In genomic region chr20:2470432-2471193, GRCh38 we compare ENCODE assay signal across 8 cellular contexts. TPM values are rescaled to one million over a fixed set of nuclear protein-coding genes. Genes with fewer than 3 reads are reported as not detected.
A peak's percentile ranks its signal among the peaks of the same experiment; 100 is the strongest.
DNase-seq lines count a peak whose midpoint lies in the region; ATAC-seq, FAIRE-seq and TF ChIP-seq lines count a peak whose summit lies in the region.

Gene SNRPB (minus strand): TSS chr20:2470789. CDS start chr20:2470690, 99 bp downstream.

- TF ChIP-seq CTCF in kidney (IDR thresholded peaks at IDR 0.05; ENCODE audit: borderline replicate concordance, extremely low read depth, insufficient read depth): no peak

- H3K9me3 ChIP-seq in kidney (ENCODE audit: control insufficient read depth in 1 of 2, low read length in 2 of 2): no peaks in the 10 kb centered on the region

- FAIRE-seq in kidney (lab: Jason Lieb, UNC): peak; percentile 90

- peak within 1 kb of the TSS; percentile 81 to 87 for H3K4me3 ChIP-seq in kidney (ENCODE audit: low read length in 2 of 2)

- peak within 1 kb of the TSS; percentile 88 to 89 for H3K27ac ChIP-seq in kidney (ENCODE audit: low read depth in 2 of 2, low read length in 2 of 2)

- TF ChIP-seq POLR2A in GM19099 (IDR thresholded peaks at IDR 0.05; ENCODE audit: extremely low read depth, insufficient read length, low read depth): peak; percentile 97

- peak within 1 kb of the TSS; percentile 87 to 95 for H3K9ac ChIP-seq in kidney (ENCODE audit: low read length in 2 of 2)

- intact Hi-C loops in kidney (cut with DNase I): no loop called here

- ATAC-seq in HG03432 (IDR thresholded peaks at IDR 0.05; ENCODE audit: unreplicated experiment): peak; percentile 96

- peak; percentile 98 for DNase-seq in AG20443 (ENCODE audit: low spot score)
- DNase-seq in NCI-H510A (lab: John Stamatoyannopoulos, UW): peak; percentile 97
- peak; percentile 94 for DNase-seq in activated CD4-positive, alpha-beta T cell treated with anti-CD3 and anti-CD28 coated beads for 1 hour
- peak; percentile 99 for DNase-seq in cerebellum (ENCODE audit: low spot score)
- DNase-seq in kidney: peak; percentile 99
- peak; percentile 97 for DNase-seq in stimulated activated CD4-positive, alpha-beta T cell treated with anti-CD3 and anti-CD28 coated beads, Interleukin-15, amount 100 ng/mL, for 24 hours

- peaks cover 0 to 7% of the 10 kb centered on the region in 2 donors for H3K4me1 ChIP-seq in kidney (ENCODE audit: control insufficient read depth in 1 of 2, insufficient read depth in 1 of 2, low read depth in 1 of 2, low read length in 2 of 2)

- H3K36me3 ChIP-seq in kidney (ENCODE audit: control insufficient read depth in 1 of 2, insufficient read depth in 2 of 2, low read length in 2 of 2): peaks cover 7 to 14% of the 10 kb centered on the region in 2 donors

RNA-seq across cellular contexts. Expression of gene SNRPB, which starts in this region (rescaled TPM):
- 32.3 TPM for total RNA-seq in cerebellum
- 118 TPM for total RNA-seq in kidney
- 144 TPM for polyA plus RNA-seq in kidney (ENCODE audit: insufficient read depth, low read depth, low replicate concordance)

Comparison
In these comparisons a context has a peak if more than half of its experiments do, and no peak if none do; other contexts are left out.
1. Peak in every context shown above with its lines: DNase-seq, ATAC-seq, H3K4me3 ChIP-seq and H3K27ac ChIP-seq.